ENCODE assay signal across 9 cellular contexts in genomic region chr1:8524637-8525157, GRCh38.
DNase-seq lines count a peak whose midpoint lies in the region; ATAC-seq, FAIRE-seq and TF ChIP-seq lines count a peak whose summit lies in the region.
"Had no signal": no experiment of that assay in that cellular context is flagged by ENCODE, and none has a peak within 500 bp of the region (broad histone marks: within the 10 kb centered on the region; RNA-seq: fewer than 3 reads in every experiment).

No MANE protein-coding gene starts in this region.

- no TSS peak for BruUV-seq in GM12878 (replicated peaks; lab: Mats Ljungman, UMichigan)

- SMC1A ChIA-PET in GM12878 (lab: Charles Lee; ENCODE audit: uncharacterized antibody, unreplicated experiment) = interaction anchor here (0.8 to 2.5 kb wide), 17 partner anchors 9 to 199 kb away, joined by 3 to 34 read pairs (median 5); no protein-coding TSS in a partner anchor

- no peak for FAIRE-seq in GM12878 (lab: Jason Lieb, UNC)

- H3K4me2 ChIP-seq in GM12878 (ENCODE audit: control insufficient read depth, insufficient read depth) = peak overlapping the region; percentile 88

- H3K4me1 ChIP-seq in cardiac muscle cell (ENCODE audit: low read depth) = peaks cover 21% of the 10 kb centered on the region
- H3K4me1 ChIP-seq in GM12878 (ENCODE audit: control insufficient read depth, insufficient read depth, low read length) = peaks cover 23% of the 10 kb centered on the region
- H3K4me1 ChIP-seq in upper lobe of left lung = peaks cover 18 to 53% (median 45%) of the 10 kb centered on the region in 4 donors

- in situ Hi-C loops in GM12878 (cut with MboI) = no loop called here

- H2AFZ ChIP-seq in GM12878 (ENCODE audit: control insufficient read depth, low read depth, low read length) = no peak overlapping the region

- H3K9me3 ChIP-seq in cardiac muscle cell (ENCODE audit: low read depth) (no peaks in the 10 kb centered on the region), GM12878 (replicated peaks; ENCODE audit: control insufficient read depth, insufficient read depth, low read length) (no peaks in the 10 kb centered on the region), upper lobe of left lung (no peaks in the 10 kb centered on the region)
- H3K9me3 ChIP-seq: BLaER1 treated with 17β-estradiol and CSF1 and Interleukin-3, amounts not matched to agents 10 nM and 100 nM had no signal

- peak overlapping the region; percentile 36 for H3K9ac ChIP-seq in GM12878 (ENCODE audit: control insufficient read depth, insufficient read depth, low read length)

- peak overlapping the region; percentile 86 for H3K27ac ChIP-seq in cardiac muscle cell
- H3K27ac ChIP-seq in GM12878 (ENCODE audit: control insufficient read depth, insufficient read depth) = peak overlapping the region; percentile 67
- peak overlapping the region; percentile 79 to 88 (median 82) for H3K27ac ChIP-seq in upper lobe of left lung

- intact Hi-C loops in Right ventricle myocardium inferior (cut with DNase I) = loop anchor here (5.0 kb wide), 2 partner anchors 102 to 152 kb away; no protein-coding TSS in a partner anchor
- intact Hi-C loops in GM12878 (cut with micrococcal nuclease; ENCODE audit: unreplicated experiment) = loop anchor here (5.0 to 10.0 kb wide), 2 partner anchors 47 to 100 kb away; no protein-coding TSS in a partner anchor

- peaks cover 21 to 58% (median 34%) of the 10 kb centered on the region in 4 donors for H3K4me1 Mint-ChIP-seq in naive thymus-derived CD8-positive, alpha-beta T cell

- peaks cover 13% of the 10 kb centered on the region for H3K79me2 ChIP-seq in GM12878 (ENCODE audit: control insufficient read depth, insufficient read depth, low read length)

- no peaks in the 10 kb centered on the region for H3K9me3 Mint-ChIP-seq in naive thymus-derived CD8-positive, alpha-beta T cell

- H3K36me3 Mint-ChIP-seq in naive thymus-derived CD8-positive, alpha-beta T cell = peaks cover 0 to 13% (median 11%) of the 10 kb centered on the region in 3 donors

- H3K36me3 ChIP-seq in cardiac muscle cell (no peaks in the 10 kb centered on the region), GM12878 (ENCODE audit: control insufficient read depth in 2 of 2, insufficient read depth in 2 of 2, low read length in 1 of 2) (no peaks in the 10 kb centered on the region; a peak in 1 of 4 replicates), upper lobe of left lung (no peaks in the 10 kb centered on the region)

- ATAC-seq in Right ventricle myocardium inferior (no peak), GM12878 (peak; percentile 39), upper lobe of left lung (ENCODE audit: low FRiP score in 2 of 2) (no peak), HG02610 (IDR thresholded peaks at IDR 0.05; ENCODE audit: unreplicated experiment) (no peak)
- ATAC-seq in naive thymus-derived CD8-positive, alpha-beta T cell = no peak

- H3K27me3 ChIP-seq in cardiac muscle cell = no peaks in the 10 kb centered on the region
- no peaks in the 10 kb centered on the region for H3K27me3 ChIP-seq in GM12878 (replicated peaks in 1 of 2; ENCODE audit: control insufficient read depth in 2 of 2, insufficient read depth in 2 of 2, low read length in 1 of 2)
- H3K27me3 ChIP-seq in upper lobe of left lung = no peaks in the 10 kb centered on the region
- H3K27me3 ChIP-seq: BLaER1 treated with 17β-estradiol and CSF1 and Interleukin-3, amounts not matched to agents 10 nM and 100 nM had no signal

- RAD21 ChIA-PET in GM12878 (lab: Charles Lee; ENCODE audit: unreplicated experiment) = interaction anchor here (0.6 to 2.6 kb wide), 10 partner anchors 8 to 324 kb away, joined by 3 to 15 read pairs (median 6); no protein-coding TSS in a partner anchor

- no peaks in the 10 kb centered on the region for H3K27me3 Mint-ChIP-seq in naive thymus-derived CD8-positive, alpha-beta T cell

- H3K4me3 ChIP-seq in cardiac muscle cell (no peak overlapping the region), GM12878 (peak overlapping the region; percentile 67), upper lobe of left lung (peak overlapping the region in 2 of 4 donors; percentile 45 to 46)

- DNase-seq in cardiac muscle cell (ENCODE audit: low read depth in 1 of 2, low spot score in 1 of 2) (no peak), Right ventricle myocardium inferior (ENCODE audit: missing footprints) (no peak), GM12878 (ENCODE audit: low read depth, low spot score) (no peak), medulla oblongata (ENCODE audit: extremely low spot score) (peak; percentile 57), upper lobe of left lung (no peak), iPS-NIHi7 (ENCODE audit: extremely low spot score) (no peak)
- DNase-seq in naive thymus-derived CD8-positive, alpha-beta T cell = no peak

- POLR2A ChIA-PET in GM12878 (lab: Charles Lee) = interaction anchor here (0.6 to 2.3 kb wide), 6 partner anchors 8 to 113 kb away, joined by 4 to 14 read pairs (median 5); no protein-coding TSS in a partner anchor
- POLR2A ChIA-PET in naive thymus-derived CD8-positive, alpha-beta T cell (lab: Charles Lee) = interaction anchor here (0.7 to 2.8 kb wide), 7 partner anchors 8 to 402 kb away, joined by 3 to 28 read pairs (median 9); no protein-coding TSS in a partner anchor

- no peak for TF ChIP-seq RAD21 in GM12878 (IDR thresholded peaks at IDR 0.05; ENCODE audit: insufficient read depth, low read depth, low read length)

- 3% methylated on average over 2 of the region's 2 CpGs for WGBS in GM12878 (ENCODE audit: insufficient coverage, insufficient replicate concordance, low lambda C conversion rate, missing lambda C conversion rate)
- WGBS in upper lobe of left lung, 2 donors = 31 to 48% methylated on average over 2 of the region's 2 CpGs

- TF ChIP-seq EP300 in GM12878 (IDR thresholded peaks at IDR 0.05; ENCODE audit: borderline replicate concordance in 1 of 2, control insufficient read depth in 1 of 2, low read depth in 2 of 2, low read length in 2 of 2) (no peak), upper lobe of left lung (IDR thresholded peaks at IDR 0.05) (no peak)

- TF ChIP-seq POLR2A in GM12878 (IDR thresholded peaks at IDR 0.05; ENCODE audit: low read depth, low read length) = no peak
- TF ChIP-seq POLR2A in upper lobe of left lung (IDR thresholded peaks at IDR 0.05) = no peak

- no peak overlapping the region for H3K27ac Mint-ChIP-seq in naive thymus-derived CD8-positive, alpha-beta T cell

- TF ChIP-seq CTCF in cardiac muscle cell (IDR thresholded peaks at IDR 0.05; ENCODE audit: low read depth, low read length) = no peak
- TF ChIP-seq CTCF in GM12878 (IDR thresholded peaks at IDR 0.05 in 2 of 3, conservative IDR thresholded peaks at IDR 0.05 in 1 of 3; ENCODE audit: control insufficient read depth in 2 of 3, extremely low read depth in 1 of 3, insufficient read depth in 1 of 3, low read depth in 3 of 3, low read length in 3 of 3) = no peak
- no peak for TF ChIP-seq CTCF in upper lobe of left lung (IDR thresholded peaks at IDR 0.05)

- H4K20me1 ChIP-seq in GM12878 (ENCODE audit: control insufficient read depth, insufficient read depth) = no peaks in the 10 kb centered on the region

- CTCF ChIA-PET in GM12878 (lab: Yijun Ruan, JAX) = interaction anchor here (0.6 to 5.8 kb wide), 7 partner anchors 13 to 202 kb away, joined by 3 to 30 read pairs (median 5); no protein-coding TSS in a partner anchor

- H3K4me3 Mint-ChIP-seq in naive thymus-derived CD8-positive, alpha-beta T cell = no peak overlapping the region

TF ChIP-seq in GM12878, 131 proteins besides CTCF, POLR2A, EP300 and RAD21:
- TF ChIP-seq ZBTB4 (CRISPR knock-in tag; IDR thresholded peaks at IDR 0.05) = no peak
- peak; percentile 36; the same call in 1 of the 2 replicates for TF ChIP-seq RAD51 (IDR thresholded peaks at IDR 0.05)
